In genomic region chr10:23294638-23295247, GRCh38 we compare ENCODE assay signal across 1 cellular context.
TF ChIP-seq lines count a peak whose summit lies in the region.

No MANE protein-coding gene starts in this region.

TF ChIP-seq in WTC11, 78 proteins besides CTCF, POLR2A, EP300 and RAD21 (continued from another document):
- TF ChIP-seq ARID4B (CRISPR knock-in tag; IDR thresholded peaks at IDR 0.05; ENCODE audit: borderline replicate concordance) (no peak), IRF2 (CRISPR knock-in tag; IDR thresholded peaks at IDR 0.05; ENCODE audit: borderline replicate concordance, low read depth) (no peak), FOXK1 (CRISPR knock-in tag; IDR thresholded peaks at IDR 0.05) (no peak), ZNF671 (CRISPR knock-in tag; IDR thresholded peaks at IDR 0.05) (no peak), JAZF1 (CRISPR knock-in tag; IDR thresholded peaks at IDR 0.05) (no peak), IRF1 (CRISPR knock-in tag; IDR thresholded peaks at IDR 0.05) (no peak)
